1 cellular context compared by ENCODE assay signal in the genomic region with DNA sequence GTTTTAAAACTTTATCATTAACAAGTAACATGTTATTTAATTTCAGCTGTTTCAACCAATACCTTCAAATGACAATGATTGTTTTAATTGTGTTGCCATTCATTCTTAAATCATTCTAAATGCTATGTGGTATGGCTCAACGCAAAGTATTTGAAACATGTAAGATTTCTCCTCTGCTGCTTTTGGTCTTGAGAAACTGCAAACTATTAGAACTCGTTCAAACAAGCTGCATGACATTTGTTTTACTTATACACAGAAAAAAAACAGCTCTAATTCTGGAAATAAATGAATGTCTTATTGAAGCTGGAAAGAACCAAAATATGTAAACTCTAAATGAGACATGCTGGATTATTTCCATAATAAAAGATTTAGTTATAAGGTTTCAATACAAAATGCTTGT.
A peak's percentile ranks its signal among the peaks of the same experiment; 100 is the strongest.
TF ChIP-seq lines count a peak whose summit lies in the region.

No MANE protein-coding gene starts in this region.

TF ChIP-seq in IMR-90, 13 proteins besides CTCF, POLR2A, EP300 and RAD21:
- TF ChIP-seq FOS (IDR thresholded peaks at IDR 0.05; ENCODE audit: low read depth, low read length) (no peak), BHLHE40 (IDR thresholded peaks at IDR 0.05; ENCODE audit: low read depth, low read length) (no peak), NFE2L2 (IDR thresholded peaks at IDR 0.05; ENCODE audit: low read depth, low read length) (no peak), CEBPB (IDR thresholded peaks at IDR 0.05; ENCODE audit: low read depth, low read length) (0 out of 2 replicates have a peak, but pooled peaks have one; percentile 12), RCOR1 (IDR thresholded peaks at IDR 0.05; ENCODE audit: insufficient replicate concordance, low read length) (no peak)
TF ChIP-seq in IMR-90: peak in this region for 1.
